ENCODE assay signal across 8 cellular contexts in the genomic region with DNA sequence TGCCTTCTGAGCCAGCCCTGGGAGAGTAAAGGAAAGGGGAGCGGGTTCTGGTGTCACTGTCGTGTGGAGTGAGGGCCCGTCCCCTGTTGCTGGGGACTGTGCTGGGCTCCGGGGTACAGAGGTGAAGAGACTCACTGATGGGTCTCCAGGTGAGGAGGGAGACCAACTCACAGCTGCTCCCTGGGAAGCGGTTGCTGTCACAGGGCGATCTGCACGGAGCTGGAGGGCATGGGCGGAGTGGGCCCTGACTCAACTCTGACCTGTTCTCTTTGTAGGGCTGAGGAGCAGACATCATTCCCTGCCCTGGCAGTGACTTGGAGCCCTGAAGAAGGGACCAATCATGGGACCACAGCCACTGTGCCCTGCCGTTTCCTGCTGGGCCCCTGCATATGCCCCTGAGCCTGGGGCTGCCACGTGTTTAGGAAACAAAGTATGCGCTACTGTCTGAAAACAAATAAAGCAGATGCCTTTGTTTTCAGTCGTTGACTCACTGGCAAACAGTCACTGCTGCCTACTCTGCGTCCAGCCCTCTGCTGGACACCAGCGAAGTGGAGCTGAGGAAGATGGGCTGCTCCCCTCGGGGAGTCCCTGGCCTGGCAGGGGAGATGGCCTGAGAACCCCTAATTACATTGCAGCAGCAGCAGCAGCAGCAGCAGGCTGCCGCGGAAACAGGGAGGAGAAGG. TPM values are rescaled to one million over a fixed set of nuclear protein-coding genes. Genes with fewer than 3 reads are reported as not detected.
DNase-seq lines count a peak whose midpoint lies in the region; ATAC-seq, FAIRE-seq and TF ChIP-seq lines count a peak whose summit lies in the region.

No MANE protein-coding gene starts in this region.

- H3K9me3 ChIP-seq in keratinocyte (ENCODE audit: control insufficient read depth, low read depth, low read length), result no peaks in the 10 kb centered on the region

- dilution Hi-C loops in keratinocyte (cut with MboI; ENCODE audit: extremely low pct_ligation_motif_present, low sequenced_read_pairs), result no loop called here

- H3K4me2 ChIP-seq in keratinocyte (ENCODE audit: control insufficient read depth, extremely low read depth, insufficient read depth, low read depth, low read length), result peak overlapping the region; percentile 33

- H3K4me1 ChIP-seq in keratinocyte (ENCODE audit: control insufficient read depth, extremely low read depth, insufficient read depth, low read length), result peaks cover 50% of the 10 kb centered on the region

- peak overlapping the region; percentile 54 for H3K9ac ChIP-seq in keratinocyte (ENCODE audit: control insufficient read depth, extremely low read depth, insufficient read depth, low read length)

- POLR2A ChIA-PET in AG04449 (lab: Yijun Ruan, JAX), result no interaction called here

- no peak for DNase-seq in AG04449 (ENCODE audit: low read depth, low spot score)
- peak; percentile 16 for DNase-seq in HCEC 1CT
- DNase-seq in astrocyte of the hippocampus (ENCODE audit: low read depth, low spot score), result peak; percentile 72
- no peak for DNase-seq in keratinocyte (ENCODE audit: low read depth, low spot score)
- no peak for DNase-seq in DMS79 treated with DMSO at 0.1 percent for 48 hours (lab: John Stamatoyannopoulos, UW)
- no peak for DNase-seq in kidney glomerular epithelial cell (lab: John Stamatoyannopoulos, UW)
- no peak for DNase-seq in stimulated activated CD4-positive, alpha-beta T cell treated with anti-CD3 and anti-CD28 coated beads, Interleukin-4, amount 100 ng/mL, for 4 hours

- FAIRE-seq in keratinocyte (lab: Jason Lieb, UNC), result peak; percentile 77

- H3K4me3 ChIP-seq in AG04449 (ENCODE audit: low read depth, low read length) (no peak overlapping the region), keratinocyte (ENCODE audit: control insufficient read depth in 2 of 3, extremely low read depth in 1 of 3, insufficient read depth in 2 of 3, low read depth in 1 of 3, low read length in 3 of 3) (no peak overlapping the region)

- H2AFZ ChIP-seq in keratinocyte (ENCODE audit: control insufficient read depth, low read length), result no peak overlapping the region

- CTCF ChIA-PET in AG04449 (lab: Yijun Ruan, JAX), result interaction anchor here (0.9 to 1.4 kb wide), 5 partner anchors 8 to 208 kb away, joined by 3 to 19 read pairs (median 4); a partner anchor contains a TSS

- no peaks in the 10 kb centered on the region for H4K20me1 ChIP-seq in keratinocyte (ENCODE audit: control insufficient read depth, extremely low read depth, insufficient read depth, low read length)

- H3K27me3 ChIP-seq in keratinocyte (ENCODE audit: control insufficient read depth, extremely low read depth, insufficient read depth, low read length), result no peaks in the 10 kb centered on the region

- H3K79me2 ChIP-seq in keratinocyte (ENCODE audit: control insufficient read depth, insufficient read depth, low read length), result no peaks in the 10 kb centered on the region

- H3K27ac ChIP-seq in keratinocyte (ENCODE audit: control insufficient read depth, insufficient read depth, low read length), result peak overlapping the region; percentile 54

- ATAC-seq in GM21423 (IDR thresholded peaks at IDR 0.05; ENCODE audit: unreplicated experiment), result no peak

- H3K36me3 ChIP-seq in keratinocyte (ENCODE audit: control insufficient read depth in 2 of 2, extremely low read depth in 1 of 2, insufficient read depth in 2 of 2, low read length in 2 of 2), result no peaks in the 10 kb centered on the region

- H3K9me1 ChIP-seq in keratinocyte (ENCODE audit: control insufficient read depth, extremely low read depth, insufficient read depth, low read length), result no peaks in the 10 kb centered on the region

- TF ChIP-seq CTCF in AG04449 (IDR thresholded peaks at IDR 0.05; ENCODE audit: insufficient read depth, low read length, missing control alignments) (peak; percentile 59), keratinocyte (optimal IDR thresholded peaks at IDR 0.05 in 1 of 3, IDR thresholded peaks at IDR 0.05 in 1 of 3, conservative IDR thresholded peaks at IDR 0.05 in 1 of 3; ENCODE audit: extremely low read depth in 1 of 3, insufficient read depth in 2 of 3, low read length in 3 of 3) (peak in 2 of 3 experiments; percentile 46 to 56)

RNA-seq across cellular contexts. Expression of a gene that starts 22.9 kb away (rescaled TPM):
- polyA plus RNA-seq in keratinocyte, result 38.4 to 61.2 TPM (median 55.7 TPM) in 3 replicates
- 19.4 TPM for polyA plus RNA-seq in keratinocyte (2011; ENCODE audit: low read depth)
- polyA plus RNA-seq in keratinocyte (2011; cell fraction: cytosol; rRNA removed), result 12.7 and 21.0 TPM in 2 replicates
- 125 and 160 TPM in 2 replicates for polyA plus RNA-seq in keratinocyte (2011; cell fraction: nucleus; rRNA removed)
- 14.8 and 74.0 TPM in 2 replicates for polyA plus RNA-seq in keratinocyte (2012; ENCODE audit: low replicate concordance)
- 150 to 269 TPM (median 153 TPM) in 3 replicates for polyA minus RNA-seq in keratinocyte
- 70.6 TPM for polyA minus RNA-seq in keratinocyte (2011; cell fraction: cytosol; rRNA and poly(A)+ RNA removed)
- 237 and 238 TPM in 2 replicates for polyA minus RNA-seq in keratinocyte (2011; cell fraction: nucleus; rRNA and poly(A)+ RNA removed)

Comparison
In these comparisons a context has a peak if more than half of its experiments do, and no peak if none do; other contexts are left out.
1. DNase-seq: peak in HCEC 1CT (single experiment) and astrocyte of the hippocampus (single experiment); none in AG04449 (single experiment), keratinocyte (single experiment), DMS79 treated with DMSO at 0.1 percent for 48 hours (single experiment), kidney glomerular epithelial cell (single experiment) and stimulated activated CD4-positive, alpha-beta T cell treated with anti-CD3 and anti-CD28 coated beads, Interleukin-4, amount 100 ng/mL, for 4 hours (0 of 2).